In genomic region chr1:66300280-66300973, GRCh38 we compare ENCODE assay signal across 9 cellular contexts.
A peak's percentile ranks its signal among the peaks of the same experiment; 100 is the strongest.
DNase-seq lines count a peak whose midpoint lies in the region; ATAC-seq and TF ChIP-seq lines count a peak whose summit lies in the region.
"Had no signal": no experiment of that assay in that cellular context is flagged by ENCODE, and none has a peak within 500 bp of the region (broad histone marks: within the 10 kb centered on the region; RNA-seq: fewer than 3 reads in every experiment).

No MANE protein-coding gene starts in this region.

- DNase-seq in activated CD4-positive, alpha-beta T cell treated with anti-CD3 and anti-CD28 coated beads for 36 hours: no peak
- DNase-seq in activated CD4-positive, alpha-beta T cell treated with anti-CD3 and anti-CD28 coated beads, Interleukin-2, amount 50 U/mL, for 48 hours: no peak
- DNase-seq in immature natural killer cell: no peak
- no peak for DNase-seq in thoracic aorta (ENCODE audit: low spot score)
- DNase-seq in stimulated activated naive CD4-positive, alpha-beta T cell (lab: John Stamatoyannopoulos, UW): no peak

- no peak overlapping the region for H3K27ac ChIP-seq in thoracic aorta

- no peaks in the 10 kb centered on the region for H3K9me3 ChIP-seq in thoracic aorta
- H3K9me3 ChIP-seq: neutrophil had no signal

- no peaks in the 10 kb centered on the region for H3K36me3 ChIP-seq in thoracic aorta
- H3K36me3 ChIP-seq: neutrophil had no signal

- peaks cover 0 to 12% of the 10 kb centered on the region in 2 donors for H3K4me1 ChIP-seq in thoracic aorta (ENCODE audit: control insufficient read depth in 1 of 2, low read depth in 2 of 2)

- CTCF ChIA-PET in activated CD4-positive, alpha-beta T cell treated with anti-CD3 and anti-CD28 coated beads for 36 hours (lab: Charles Lee): interaction anchor here (0.6 to 2.5 kb wide), 12 partner anchors 9 to 870 kb away, joined by 3 to 10 read pairs (median 4); no protein-coding TSS in a partner anchor

- no peak overlapping the region for H3K4me3 Mint-ChIP-seq in activated CD4-positive, alpha-beta T cell treated with anti-CD3 and anti-CD28 coated beads for 36 hours
- peak overlapping the region; percentile 82 for H3K4me3 Mint-ChIP-seq in activated naive CD8-positive, alpha-beta T cell
- no peak overlapping the region for H3K4me3 Mint-ChIP-seq in immature natural killer cell

- intact Hi-C loops in activated CD4-positive, alpha-beta T cell treated with anti-CD3 and anti-CD28 coated beads for 36 hours (cut with DNase I, micrococcal nuclease): loop anchor here in 1 of 2 experiments (2.0 kb wide), 1 partner anchor 42 kb away; no protein-coding TSS in a partner anchor

- no peaks in the 10 kb centered on the region for H3K9me3 Mint-ChIP-seq in activated CD4-positive, alpha-beta T cell treated with anti-CD3 and anti-CD28 coated beads for 36 hours (ENCODE audit: low read depth)
- H3K9me3 Mint-ChIP-seq in activated naive CD8-positive, alpha-beta T cell (ENCODE audit: low read depth): no peaks in the 10 kb centered on the region
- no peaks in the 10 kb centered on the region for H3K9me3 Mint-ChIP-seq in immature natural killer cell

- no peaks in the 10 kb centered on the region for H3K27me3 Mint-ChIP-seq in activated CD4-positive, alpha-beta T cell treated with anti-CD3 and anti-CD28 coated beads for 36 hours
- H3K27me3 Mint-ChIP-seq in activated naive CD8-positive, alpha-beta T cell: no peaks in the 10 kb centered on the region
- peaks cover 0 to 2% (median 0%) of the 10 kb centered on the region in 3 donors for H3K27me3 Mint-ChIP-seq in immature natural killer cell (ENCODE audit: low read depth in 3 of 3)

- H3K27ac Mint-ChIP-seq in activated CD4-positive, alpha-beta T cell treated with anti-CD3 and anti-CD28 coated beads for 36 hours: peak overlapping the region; percentile 60
- H3K27ac Mint-ChIP-seq in activated naive CD8-positive, alpha-beta T cell: peak overlapping the region; percentile 91
- H3K27ac Mint-ChIP-seq in immature natural killer cell: peak overlapping the region in 4 of 6 donors; percentile 77 to 97 (median 92)

- POLR2A ChIA-PET in activated CD4-positive, alpha-beta T cell treated with anti-CD3 and anti-CD28 coated beads for 36 hours (lab: Charles Lee): interaction anchor here (0.7 to 0.8 kb wide), 3 partner anchors 70 to 74 kb away, joined by 3 to 4 read pairs (median 3); no protein-coding TSS in a partner anchor

- H3K27me3 ChIP-seq in thoracic aorta (replicated peaks; ENCODE audit: insufficient read depth): no peaks in the 10 kb centered on the region
- H3K27me3 ChIP-seq: neutrophil had no signal

- H3K36me3 Mint-ChIP-seq in activated CD4-positive, alpha-beta T cell treated with anti-CD3 and anti-CD28 coated beads for 36 hours (ENCODE audit: low read depth): no peaks in the 10 kb centered on the region
- H3K36me3 Mint-ChIP-seq in activated naive CD8-positive, alpha-beta T cell: peaks cover 2% of the 10 kb centered on the region
- no peaks in the 10 kb centered on the region for H3K36me3 Mint-ChIP-seq in immature natural killer cell

- TF ChIP-seq CTCF in thoracic aorta (IDR thresholded peaks at IDR 0.05): no peak

- peak overlapping the region; percentile 55 for H3K4me3 ChIP-seq in thoracic aorta

- no peak for ATAC-seq in activated CD4-positive, alpha-beta T cell treated with anti-CD3 and anti-CD28 coated beads for 36 hours
- ATAC-seq in thoracic aorta (ENCODE audit: insufficient number of reproducible peaks, low FRiP score, low read depth) (no peak), HG03196 (IDR thresholded peaks at IDR 0.05; ENCODE audit: unreplicated experiment) (no peak), GM21423 (IDR thresholded peaks at IDR 0.05; ENCODE audit: unreplicated experiment) (no peak)

- peaks cover 54% of the 10 kb centered on the region for H3K4me1 Mint-ChIP-seq in activated CD4-positive, alpha-beta T cell treated with anti-CD3 and anti-CD28 coated beads for 36 hours
- peaks cover 40% of the 10 kb centered on the region for H3K4me1 Mint-ChIP-seq in activated naive CD8-positive, alpha-beta T cell (ENCODE audit: low read depth)
- peaks cover 15 to 34% of the 10 kb centered on the region in 2 donors for H3K4me1 Mint-ChIP-seq in immature natural killer cell
